8 cellular contexts compared by ENCODE assay signal in the genomic region with DNA sequence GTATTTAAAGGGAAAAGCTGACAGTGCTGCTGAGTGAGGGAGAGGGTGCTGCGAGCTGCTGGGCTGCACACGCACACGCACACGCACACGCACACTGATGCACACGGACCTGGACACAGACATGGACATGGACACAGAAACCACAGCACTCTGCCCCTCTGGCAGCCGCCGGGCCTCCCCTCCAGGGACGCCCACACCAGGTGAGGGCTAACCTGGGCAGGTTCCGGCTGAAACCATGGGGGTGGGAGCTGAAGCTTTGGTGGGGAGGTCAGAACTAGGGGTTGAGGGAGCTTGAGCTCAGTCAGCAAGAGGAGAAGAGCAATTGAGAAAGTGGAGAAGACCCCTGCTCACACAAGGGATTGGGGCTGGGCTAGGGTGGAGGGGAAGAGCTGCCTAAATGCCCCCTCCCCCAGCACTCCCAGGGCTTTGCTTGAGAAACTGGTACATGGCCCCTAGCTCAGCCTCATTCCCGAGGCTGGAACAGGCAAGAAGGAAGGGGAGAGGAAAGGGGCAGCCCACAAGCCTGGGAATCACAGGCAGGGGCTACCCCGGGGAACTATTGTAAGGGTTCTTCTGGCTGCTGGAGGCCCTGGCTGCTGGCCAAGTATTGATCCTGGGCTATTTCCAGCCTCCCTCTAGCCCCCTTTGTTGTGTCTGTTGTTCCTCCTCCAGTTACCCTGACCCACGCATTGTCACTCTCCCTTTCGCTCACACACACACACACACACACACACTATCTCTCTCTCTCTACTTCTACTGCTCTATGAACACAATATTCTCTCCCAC. TPM values are rescaled to one million over a fixed set of nuclear protein-coding genes. Genes with fewer than 3 reads are reported as not detected.
A peak's percentile ranks its signal among the peaks of the same experiment; 100 is the strongest.
DNase-seq lines count a peak whose midpoint lies in the region; ATAC-seq and TF ChIP-seq lines count a peak whose summit lies in the region.

TSS of gene REM2 (plus strand) at position 32 of the 786 bp plus-strand sequence. CDS start at position 98, 66 bp downstream.

- no peak within 1 kb of the TSS for H3K9ac ChIP-seq in fibroblast of lung (ENCODE audit: insufficient read depth, low read length)

- H3K27ac ChIP-seq in fibroblast of lung (ENCODE audit: insufficient read depth, low read length) (no peak within 1 kb of the TSS), esophagus muscularis mucosa (replicated peaks in 1 of 4) (no peak within 1 kb of the TSS), Peyer's patch (no peak within 1 kb of the TSS)

- H3K27me3 ChIP-seq in fibroblast of lung (ENCODE audit: control insufficient read depth, insufficient read depth, low read length), result no peaks in the 10 kb centered on the region
- peaks cover 0 to 5% (median 0%) of the 10 kb centered on the region in 4 donors for H3K27me3 ChIP-seq in esophagus muscularis mucosa
- no peaks in the 10 kb centered on the region for H3K27me3 ChIP-seq in Peyer's patch

- intact Hi-C loops in esophagus muscularis mucosa (cut with DNase I), result no loop called here

- H3K4me2 ChIP-seq in fibroblast of lung (ENCODE audit: extremely low read depth, insufficient read depth, low read length), result peak within 1 kb of the TSS; percentile 3

- TF ChIP-seq CTCF in fibroblast of lung (conservative IDR thresholded peaks at IDR 0.05 in 1 of 2, IDR thresholded peaks at IDR 0.05 in 1 of 2; ENCODE audit: low read depth in 1 of 2, low read length in 2 of 2) (no peak), esophagus muscularis mucosa (IDR thresholded peaks at IDR 0.05) (no peak), Peyer's patch (IDR thresholded peaks at IDR 0.05) (no peak)

- no peaks in the 10 kb centered on the region for H3K79me2 ChIP-seq in fibroblast of lung (ENCODE audit: control insufficient read depth, insufficient read depth, low read length)

- H3K4me1 Mint-ChIP-seq in activated naive CD8-positive, alpha-beta T cell (ENCODE audit: low read depth), result peaks cover 39% of the 10 kb centered on the region
- H3K4me1 Mint-ChIP-seq in activated naive CD8-positive, alpha-beta T cell treated with anti-CD3 and anti-CD28 coated beads, Interleukin-2, amount 50 U/mL, for 24 hours, result peaks cover 39% of the 10 kb centered on the region
- peaks cover 62% of the 10 kb centered on the region for H3K4me1 Mint-ChIP-seq in stimulated activated memory B cell treated with anti-CD40 and anti-IgM and Interleukin-4, amounts not matched to agents 10 μg/mL and 1 μg/mL and 100 μg/mL, for 72 hours

- H3K36me3 Mint-ChIP-seq in activated naive CD8-positive, alpha-beta T cell, result no peaks in the 10 kb centered on the region
- peaks cover 2% of the 10 kb centered on the region for H3K36me3 Mint-ChIP-seq in activated naive CD8-positive, alpha-beta T cell treated with anti-CD3 and anti-CD28 coated beads, Interleukin-2, amount 50 U/mL, for 24 hours (ENCODE audit: low read depth)
- peaks cover 13% of the 10 kb centered on the region for H3K36me3 Mint-ChIP-seq in stimulated activated memory B cell treated with anti-CD40 and anti-IgM and Interleukin-4, amounts not matched to agents 10 μg/mL and 1 μg/mL and 100 μg/mL, for 72 hours

- ATAC-seq in activated naive CD8-positive, alpha-beta T cell treated with anti-CD3 and anti-CD28 coated beads, Interleukin-2, amount 50 U/mL, for 24 hours, result no peak
- no peak for ATAC-seq in stimulated activated memory B cell treated with anti-CD40 and anti-IgM and Interleukin-4, amounts not matched to agents 10 μg/mL and 1 μg/mL and 100 μg/mL, for 72 hours
- ATAC-seq in HG03196 (IDR thresholded peaks at IDR 0.05; ENCODE audit: unreplicated experiment), result no peak

- DNase-seq in activated naive CD8-positive, alpha-beta T cell treated with anti-CD3 and anti-CD28 coated beads, Interleukin-2, amount 50 U/mL, for 24 hours, result no peak
- DNase-seq in NCI-H748 (lab: John Stamatoyannopoulos, UW; ENCODE audit: unreplicated experiment) (peak; percentile 79), fibroblast of lung (ENCODE audit: low read depth in 2 of 2) (no peak), esophagus muscularis mucosa (ENCODE audit: extremely low spot score) (no peak), Peyer's patch (no peak)

- peaks cover 7% of the 10 kb centered on the region for H3K4me1 ChIP-seq in fibroblast of lung (ENCODE audit: control insufficient read depth, extremely low read depth, insufficient read depth, low read length)
- peaks cover 20 to 42% (median 34%) of the 10 kb centered on the region in 4 donors for H3K4me1 ChIP-seq in esophagus muscularis mucosa
- H3K4me1 ChIP-seq in Peyer's patch, result peaks cover 0 to 49% (median 4%) of the 10 kb centered on the region in 4 donors

- H3K9me3 ChIP-seq in fibroblast of lung (ENCODE audit: control insufficient read depth, insufficient read depth, low read depth, low read length), result no peaks in the 10 kb centered on the region
- no peaks in the 10 kb centered on the region for H3K9me3 ChIP-seq in esophagus muscularis mucosa
- no peaks in the 10 kb centered on the region for H3K9me3 ChIP-seq in Peyer's patch

- no peak within 1 kb of the TSS for H2AFZ ChIP-seq in fibroblast of lung (ENCODE audit: low read length)

- no peaks in the 10 kb centered on the region for H3K27me3 Mint-ChIP-seq in activated naive CD8-positive, alpha-beta T cell
- H3K27me3 Mint-ChIP-seq in activated naive CD8-positive, alpha-beta T cell treated with anti-CD3 and anti-CD28 coated beads, Interleukin-2, amount 50 U/mL, for 24 hours, result no peaks in the 10 kb centered on the region
- no peaks in the 10 kb centered on the region for H3K27me3 Mint-ChIP-seq in stimulated activated memory B cell treated with anti-CD40 and anti-IgM and Interleukin-4, amounts not matched to agents 10 μg/mL and 1 μg/mL and 100 μg/mL, for 72 hours

- no peaks in the 10 kb centered on the region for H3K9me3 Mint-ChIP-seq in activated naive CD8-positive, alpha-beta T cell (ENCODE audit: low read depth)
- no peaks in the 10 kb centered on the region for H3K9me3 Mint-ChIP-seq in activated naive CD8-positive, alpha-beta T cell treated with anti-CD3 and anti-CD28 coated beads, Interleukin-2, amount 50 U/mL, for 24 hours
- H3K9me3 Mint-ChIP-seq in stimulated activated memory B cell treated with anti-CD40 and anti-IgM and Interleukin-4, amounts not matched to agents 10 μg/mL and 1 μg/mL and 100 μg/mL, for 72 hours, result no peaks in the 10 kb centered on the region

- H3K36me3 ChIP-seq in fibroblast of lung (ENCODE audit: control insufficient read depth, insufficient read depth, low read length) (peaks cover 3% of the 10 kb centered on the region), esophagus muscularis mucosa (peaks cover 2 to 16% (median 14%) of the 10 kb centered on the region in 4 donors), Peyer's patch (peaks cover 0 to 12% (median 0%) of the 10 kb centered on the region in 3 donors)

- peak within 1 kb of the TSS; percentile 28 for H3K27ac Mint-ChIP-seq in activated naive CD8-positive, alpha-beta T cell
- no peak within 1 kb of the TSS for H3K27ac Mint-ChIP-seq in activated naive CD8-positive, alpha-beta T cell treated with anti-CD3 and anti-CD28 coated beads, Interleukin-2, amount 50 U/mL, for 24 hours
- peak within 1 kb of the TSS; percentile 33 for H3K27ac Mint-ChIP-seq in stimulated activated memory B cell treated with anti-CD40 and anti-IgM and Interleukin-4, amounts not matched to agents 10 μg/mL and 1 μg/mL and 100 μg/mL, for 72 hours

- 45% methylated on average over 13 of the region's 14 CpGs for WGBS in esophagus muscularis mucosa

- TF ChIP-seq POLR2A in esophagus muscularis mucosa (IDR thresholded peaks at IDR 0.05; ENCODE audit: low read depth) (no peak), Peyer's patch (IDR thresholded peaks at IDR 0.05) (no peak)

- H4K20me1 ChIP-seq in fibroblast of lung (ENCODE audit: control insufficient read depth, extremely low read depth, insufficient read depth, low read length), result no peaks in the 10 kb centered on the region

- TF ChIP-seq EP300 in esophagus muscularis mucosa (IDR thresholded peaks at IDR 0.05), result no peak

- H3K4me3 ChIP-seq in fibroblast of lung (replicated peaks in 1 of 4; ENCODE audit: control extremely low read depth in 1 of 4, insufficient read depth in 1 of 4, low read depth in 3 of 4, low read length in 4 of 4) (no peak within 1 kb of the TSS), esophagus muscularis mucosa (no peak within 1 kb of the TSS), Peyer's patch (no peak within 1 kb of the TSS)

- no peak within 1 kb of the TSS for H3K4me3 Mint-ChIP-seq in activated naive CD8-positive, alpha-beta T cell
- H3K4me3 Mint-ChIP-seq in activated naive CD8-positive, alpha-beta T cell treated with anti-CD3 and anti-CD28 coated beads, Interleukin-2, amount 50 U/mL, for 24 hours, result no peak within 1 kb of the TSS
- no peak within 1 kb of the TSS for H3K4me3 Mint-ChIP-seq in stimulated activated memory B cell treated with anti-CD40 and anti-IgM and Interleukin-4, amounts not matched to agents 10 μg/mL and 1 μg/mL and 100 μg/mL, for 72 hours

RNA-seq across cellular contexts. Expression of gene REM2, which starts in this region (rescaled TPM):
- total RNA-seq in fibroblast of lung (0.17 and 0.26 TPM in 2 replicates), esophagus muscularis mucosa (under 1 TPM; 0.26 to 0.66 (median 0.38) TPM), Peyer's patch (1 to 10 TPM in 3 of 4 donors, under 1 TPM in 1; 0.57 to 2.1 (median 1.4) TPM)
- polyA plus RNA-seq in fibroblast of lung, result 0.02 and 0.06 TPM in 2 replicates
- 0.10 and 0.15 TPM in 2 replicates for polyA plus RNA-seq in fibroblast of lung (2012)
- not detected in 2 replicates for polyA minus RNA-seq in fibroblast of lung (ENCODE audit: low replicate concordance)
